23 cellular contexts compared by ENCODE assay signal in genomic region chr15:56017920-56018319, GRCh38. TPM values are rescaled to one million over a fixed set of nuclear protein-coding genes. Genes with fewer than 3 reads are reported as not detected.
DNase-seq lines count a peak whose midpoint lies in the region; FAIRE-seq and TF ChIP-seq lines count a peak whose summit lies in the region.
"Had no signal": no experiment of that assay in that cellular context is flagged by ENCODE, and none has a peak within 500 bp of the region (broad histone marks: within the 10 kb centered on the region; RNA-seq: fewer than 3 reads in every experiment).

No MANE protein-coding gene starts in this region.

- H3K4me1 ChIP-seq in BE2C = no peaks in the 10 kb centered on the region; the same call in 1 of the 2 replicates
- H3K4me1 ChIP-seq: gastrocnemius medialis, Peyer's patch, testis had no signal

- H3K9me3 ChIP-seq in BE2C = no peaks in the 10 kb centered on the region
- H3K9me3 ChIP-seq: gastrocnemius medialis, testis had no signal

- no peak overlapping the region for H3K4me3 ChIP-seq in BE2C (ENCODE audit: low read depth, low read length)
- H3K4me3 ChIP-seq in choroid plexus epithelial cell (ENCODE audit: low read depth, low read length) = no peak overlapping the region
- H3K4me3 ChIP-seq: gastrocnemius medialis, Peyer's patch, smooth muscle cell, testis had no signal

- TF ChIP-seq CTCF in BE2C (IDR thresholded peaks at IDR 0.05; ENCODE audit: low read depth, low read length) (peak; percentile 29), choroid plexus epithelial cell (conservative IDR thresholded peaks at IDR 0.05; ENCODE audit: low read depth, low read length) (peak; percentile 43)

- no peak for FAIRE-seq in GM12892 (lab: Jason Lieb, UNC)
- FAIRE-seq: GM12891, TTC549 had no signal

- DNase-seq in BE2C (no peak), NCI-H226 (peak; percentile 40), choroid plexus epithelial cell (ENCODE audit: low read depth) (no peak), iris pigment epithelial cell (ENCODE audit: low read depth) (peak; percentile 29), GM19240 (ENCODE audit: insufficient read length, low spot score) (no peak), GM12892 (ENCODE audit: insufficient read length) (no peak), UCSD-AML1 (lab: John Stamatoyannopoulos, UW; ENCODE audit: unreplicated experiment) (no peak)
- no peak for DNase-seq in activated CD4-positive, alpha-beta T cell treated with anti-CD3 and anti-CD28 coated beads, Interleukin-2, amount 50 U/mL, for 4 hours
- DNase-seq: activated CD4-positive, alpha-beta memory T cell treated with anti-CD3 and anti-CD28 coated beads, Interleukin-2, amount 10 ng/mL, durations not matched to agents 7 days and 5 days; activated T-cell treated with anti-CD3 and anti-CD28 coated beads, Interleukin-2, amount 50 U/mL, for 4 hours; DMS 273 treated with DMSO at 0.1 percent for 48 hours; effector CD8-positive, alpha-beta T cell; gastrocnemius medialis; GDM1; natural killer cell; NCI-H1092; NCI-H2081; NCI-H510A treated with DMSO at 0.1 percent for 48 hours; Peyer's patch; testis had no signal

- no peak for TF ChIP-seq POLR2A in GM12892 (IDR thresholded peaks at IDR 0.05; ENCODE audit: low read depth, low read length)

- no peaks in the 10 kb centered on the region for H3K36me3 ChIP-seq in BE2C
- H3K36me3 ChIP-seq: gastrocnemius medialis, Peyer's patch had no signal

- no peaks in the 10 kb centered on the region for H3K27me3 ChIP-seq in BE2C
- H3K27me3 ChIP-seq: gastrocnemius medialis, Peyer's patch, testis had no signal

RNA-seq across cellular contexts. Expression of gene NEDD4, which starts 24.5 kb away (rescaled TPM):
- polyA plus RNA-seq in BE2C (2012; ENCODE audit: insufficient read depth, insufficient read length, low read depth) = 8.6 TPM
- polyA plus RNA-seq in GM12892 (2012; ENCODE audit: missing spikeins) = 5.2 TPM

Comparison
In these comparisons a context has a peak if more than half of its experiments do, and no peak if none do; other contexts are left out.
1. DNase-seq: peak in NCI-H226 (single experiment) and iris pigment epithelial cell (single experiment); none in BE2C (single experiment), choroid plexus epithelial cell (single experiment), GM19240 (single experiment), activated CD4-positive, alpha-beta T cell treated with anti-CD3 and anti-CD28 coated beads, Interleukin-2, amount 50 U/mL, for 4 hours (0 of 2), GM12892 (single experiment) and UCSD-AML1 (single experiment).